ENCODE assay signal across 16 cellular contexts in genomic region chr2:230765611-230766300, GRCh38. TPM values are rescaled to one million over a fixed set of nuclear protein-coding genes. Genes with fewer than 3 reads are reported as not detected.
DNase-seq lines count a peak whose midpoint lies in the region; ATAC-seq and TF ChIP-seq lines count a peak whose summit lies in the region.
"Had no signal": no experiment of that assay in that cellular context is flagged by ENCODE, and none has a peak within 500 bp of the region (broad histone marks: within the 10 kb centered on the region; RNA-seq: fewer than 3 reads in every experiment).

No MANE protein-coding gene starts in this region.

- H3K27ac ChIP-seq in CD4-positive, alpha-beta T cell (ENCODE audit: low read depth, low read length): no peak overlapping the region
- no peak overlapping the region for H3K27ac ChIP-seq in GM23338 (ENCODE audit: low read depth)
- H3K27ac ChIP-seq: ovary, WERI-Rb-1 had no signal

- H3K36me3 ChIP-seq in GM23338 (ENCODE audit: insufficient read depth): no peaks in the 10 kb centered on the region
- H3K36me3 ChIP-seq: ovary had no signal

- H4K20me1 ChIP-seq in GM23338 (replicated peaks; ENCODE audit: insufficient read depth): 0 out of 2 replicates have a peak, but pooled peaks cover 1% of the 10 kb centered on the region

- ATAC-seq in CD4-positive, alpha-beta T cell (ENCODE audit: poor library complexity): no peak
- ATAC-seq in GM23338 (peak; percentile 57), HG03442 (IDR thresholded peaks at IDR 0.05; ENCODE audit: unreplicated experiment) (no peak), HG02610 (IDR thresholded peaks at IDR 0.05; ENCODE audit: unreplicated experiment) (no peak), GM21737 (IDR thresholded peaks at IDR 0.05; ENCODE audit: unreplicated experiment) (no peak)
- ATAC-seq: K562, left cardiac atrium had no signal

- H3K9me2 ChIP-seq in GM23338 (ENCODE audit: insufficient read depth): no peaks in the 10 kb centered on the region

- H3K4me2 ChIP-seq in GM23338: no peak overlapping the region

- H3K79me2 ChIP-seq in GM23338 (replicated peaks; ENCODE audit: insufficient read depth): peaks cover 11% of the 10 kb centered on the region; the same call in 1 of the 2 replicates

- peak overlapping the region; percentile 52 for H3K27ac Mint-ChIP-seq in CD4-positive, alpha-beta T cell
- peak overlapping the region; percentile 86 for H3K27ac Mint-ChIP-seq in GM23338
- H3K27ac Mint-ChIP-seq: dendritic cell treated with granulocyte-macrophage colony-stimulating factor and Interleukin-4, amounts not matched to agents 40 ng/mL and 50 ng/mL, for 4 days had no signal

- peak overlapping the region; percentile 25 for H3K4me3 Mint-ChIP-seq in CD4-positive, alpha-beta T cell
- no peak overlapping the region for H3K4me3 Mint-ChIP-seq in GM23338
- H3K4me3 Mint-ChIP-seq: dendritic cell treated with granulocyte-macrophage colony-stimulating factor and Interleukin-4, amounts not matched to agents 40 ng/mL and 50 ng/mL, for 4 days had no signal

- H3K36me3 Mint-ChIP-seq in CD4-positive, alpha-beta T cell (ENCODE audit: low read depth): peaks cover 83% of the 10 kb centered on the region
- peaks cover 20% of the 10 kb centered on the region; the same call in 2 of the 3 replicates for H3K36me3 Mint-ChIP-seq in GM23338 (ENCODE audit: low read depth)

- H3K4me1 Mint-ChIP-seq in CD4-positive, alpha-beta T cell (ENCODE audit: low read depth): peaks cover 78% of the 10 kb centered on the region
- peaks cover 15% of the 10 kb centered on the region for H3K4me1 Mint-ChIP-seq in GM23338

- peaks cover 11% of the 10 kb centered on the region; the same call in 1 of the 2 replicates for H3K4me1 ChIP-seq in GM23338 (ENCODE audit: insufficient read depth)

- CTCF ChIA-PET in CD4-positive, alpha-beta T cell (lab: Charles Lee): no interaction called here

- DNase-seq in CD4-positive, alpha-beta T cell: no peak
- DNase-seq in GM23338 (ENCODE audit: low spot score) (peak; percentile 35), amniotic epithelial cell (ENCODE audit: low read depth) (peak; percentile 53), lung microvascular endothelial cell (ENCODE audit: low read depth in 2 of 2) (peak; percentile 58 to 82)
- DNase-seq: AML-193, DMS 273 treated with DMSO at 0.1 percent for 48 hours, hypothalamus, left cardiac atrium, ovary, small intestine, WERI-Rb-1 had no signal

- H3K27me3 Mint-ChIP-seq in CD4-positive, alpha-beta T cell: no peaks in the 10 kb centered on the region
- H3K27me3 Mint-ChIP-seq in GM23338 (ENCODE audit: insufficient read depth, low read depth, poor library complexity): no peaks in the 10 kb centered on the region
- H3K27me3 Mint-ChIP-seq: dendritic cell treated with granulocyte-macrophage colony-stimulating factor and Interleukin-4, amounts not matched to agents 40 ng/mL and 50 ng/mL, for 4 days had no signal

- no peak overlapping the region for H3K4me3 ChIP-seq in GM23338
- H3K4me3 ChIP-seq: K562, ovary had no signal

- intact Hi-C loops in CD4-positive, alpha-beta T cell (cut with DNase I, micrococcal nuclease): no loop called here

- no peaks in the 10 kb centered on the region for H3K9me3 Mint-ChIP-seq in CD4-positive, alpha-beta T cell
- no peaks in the 10 kb centered on the region for H3K9me3 Mint-ChIP-seq in GM23338
- H3K9me3 Mint-ChIP-seq: dendritic cell treated with granulocyte-macrophage colony-stimulating factor and Interleukin-4, amounts not matched to agents 40 ng/mL and 50 ng/mL, for 4 days had no signal

- no peaks in the 10 kb centered on the region for H3K9me3 ChIP-seq in CD4-positive, alpha-beta T cell (ENCODE audit: control insufficient read depth, low read length)
- H3K9me3 ChIP-seq: ovary had no signal

- no peaks in the 10 kb centered on the region for H3F3A ChIP-seq in GM23338 (replicated peaks; ENCODE audit: low read depth)

- no peaks in the 10 kb centered on the region for H3K27me3 ChIP-seq in CD4-positive, alpha-beta T cell (ENCODE audit: control insufficient read depth, insufficient read depth, low read length)
- no peaks in the 10 kb centered on the region for H3K27me3 ChIP-seq in GM23338 (ENCODE audit: insufficient read depth)
- H3K27me3 ChIP-seq: ovary had no signal

- no peak overlapping the region for H2AFZ ChIP-seq in GM23338

- no peak for TF ChIP-seq CTCF in CD4-positive, alpha-beta T cell (IDR thresholded peaks at IDR 0.05)
- TF ChIP-seq CTCF in GM23338 (conservative IDR thresholded peaks at IDR 0.05; ENCODE audit: low read depth in 2 of 2): no peak

- POLR2A ChIA-PET in CD4-positive, alpha-beta T cell (lab: Charles Lee): no interaction called here

TF ChIP-seq in GM23338, 12 proteins besides CTCF, POLR2A, EP300 and RAD21 (continues in another document):
- TF ChIP-seq CREB1 (CRISPR knock-in tag; IDR thresholded peaks at IDR 0.05; ENCODE audit: low read depth) (no peak), STAT1 (IDR thresholded peaks at IDR 0.05; ENCODE audit: unreplicated experiment) (no peak), EZH2phosphoT487 (IDR thresholded peaks at IDR 0.05; ENCODE audit: unreplicated experiment) (no peak), EZH2 (IDR thresholded peaks at IDR 0.05; ENCODE audit: low read depth, unreplicated experiment) (no peak), ZNF462 (CRISPR knock-in tag; IDR thresholded peaks at IDR 0.05) (no peak), NANOG (IDR thresholded peaks at IDR 0.05; ENCODE audit: borderline replicate concordance) (no peak)

RNA-seq across cellular contexts. Expression of gene CAB39, which starts 53.1 kb away (rescaled TPM):
- total RNA-seq in CD4-positive, alpha-beta T cell: 10 to 100 TPM; 44.8 to 45.3 TPM
- 67.5 and 73.9 TPM in 2 replicates for total RNA-seq in GM23338 (2014; rRNA removed; shearing (Covaris generic))
- polyA plus RNA-seq in GM23338 (2016; fragmentation: Nextera tagmentation; extraction: Ambion mirVana): 15.5 and 18.7 TPM in 2 replicates
- total RNA-seq in lung microvascular endothelial cell: 46.6 and 50.2 TPM in 2 replicates

Comparison
In these comparisons a context has a peak if more than half of its experiments do, and no peak if none do; other contexts are left out.
1. DNase-seq: peak in GM23338 (single experiment), amniotic epithelial cell (single experiment) and lung microvascular endothelial cell (2 of 2); none in CD4-positive, alpha-beta T cell (0 of 10).